ENCODE assay signal across 1 cellular context in the genomic region with DNA sequence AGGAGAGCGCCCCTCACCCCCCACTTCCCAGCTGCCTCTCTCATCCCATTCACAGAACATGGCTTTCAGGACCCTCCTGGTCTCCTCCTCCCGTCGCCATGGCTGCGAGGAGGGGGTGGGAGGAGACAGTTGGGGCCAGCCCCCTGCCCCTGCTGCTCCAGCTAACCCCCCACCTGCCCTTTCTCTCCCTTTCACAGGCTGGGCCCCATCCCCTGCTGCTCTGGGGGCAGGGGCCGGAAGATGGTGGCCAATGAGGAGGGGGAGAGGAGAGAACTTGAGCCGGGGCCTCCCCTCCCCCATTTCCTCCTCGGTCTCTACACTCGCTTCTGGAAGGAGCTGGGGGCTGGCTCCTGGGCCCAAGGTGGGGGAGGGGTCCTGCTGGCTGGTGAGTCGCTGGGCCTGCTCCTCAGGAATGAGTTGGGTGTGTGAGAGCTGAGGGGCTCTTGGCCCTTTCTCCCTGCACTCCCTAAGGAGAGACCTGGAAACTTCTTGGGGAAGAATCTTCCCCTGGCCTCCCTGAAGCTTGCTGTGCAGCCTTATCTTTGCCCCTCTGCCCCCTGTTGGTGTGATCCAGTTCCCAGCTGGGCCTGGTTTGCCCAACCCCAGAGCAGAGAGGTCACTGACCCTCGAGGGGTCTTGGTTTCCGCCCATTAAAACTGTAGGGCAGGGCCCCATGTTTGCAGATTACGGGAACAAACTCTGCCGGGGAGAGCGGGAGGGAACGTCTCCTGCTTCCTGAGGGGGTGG.
TF ChIP-seq lines count a peak whose summit lies in the region.

No MANE protein-coding gene starts in this region.

TF ChIP-seq in HepG2, 621 proteins besides CTCF, POLR2A, EP300 and RAD21 (continued from another document and continues in another):
- TF ChIP-seq ZNF761 (CRISPR knock-in tag; conservative IDR thresholded peaks at IDR 0.05), result 0 out of 2 replicates have a peak, but pooled peaks have one; percentile 51
- no peak for TF ChIP-seq THAP7 (CRISPR knock-in tag; IDR thresholded peaks at IDR 0.05)
- TF ChIP-seq POLR2AphosphoS5 (IDR thresholded peaks at IDR 0.05; ENCODE audit: low read depth, low read length), result 0 out of 2 replicates have a peak, but pooled peaks have one; percentile 27
- TF ChIP-seq KLF6 (CRISPR knock-in tag; IDR thresholded peaks at IDR 0.05), result no peak
- peak; percentile 76 for TF ChIP-seq ZFX (CRISPR knock-in tag; IDR thresholded peaks at IDR 0.05; ENCODE audit: low read depth)
- TF ChIP-seq, protein P1, sequence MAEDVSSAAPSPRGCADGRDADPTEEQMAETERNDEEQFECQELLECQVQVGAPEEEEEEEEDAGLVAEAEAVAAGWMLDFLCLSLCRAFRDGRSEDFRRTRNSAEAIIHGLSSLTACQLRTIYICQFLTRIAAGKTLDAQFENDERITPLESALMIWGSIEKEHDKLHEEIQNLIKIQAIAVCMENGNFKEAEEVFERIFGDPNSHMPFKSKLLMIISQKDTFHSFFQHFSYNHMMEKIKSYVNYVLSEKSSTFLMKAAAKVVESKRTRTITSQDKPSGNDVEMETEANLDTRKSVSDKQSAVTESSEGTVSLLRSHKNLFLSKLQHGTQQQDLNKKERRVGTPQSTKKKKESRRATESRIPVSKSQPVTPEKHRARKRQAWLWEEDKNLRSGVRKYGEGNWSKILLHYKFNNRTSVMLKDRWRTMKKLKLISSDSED (CRISPR knock-in tag; IDR thresholded peaks at IDR 0.05), result no peak
- TF ChIP-seq ZNF367 (CRISPR knock-in tag; IDR thresholded peaks at IDR 0.05; ENCODE audit: borderline replicate concordance), result no peak
- TF ChIP-seq MAFK (conservative IDR thresholded peaks at IDR 0.05 in 1 of 2, IDR thresholded peaks at IDR 0.05 in 1 of 2; ENCODE audit: low read length in 2 of 2), result no peak
- TF ChIP-seq SIN3B (IDR thresholded peaks at IDR 0.05; ENCODE audit: low read length), result no peak
- TF ChIP-seq, protein P2, sequence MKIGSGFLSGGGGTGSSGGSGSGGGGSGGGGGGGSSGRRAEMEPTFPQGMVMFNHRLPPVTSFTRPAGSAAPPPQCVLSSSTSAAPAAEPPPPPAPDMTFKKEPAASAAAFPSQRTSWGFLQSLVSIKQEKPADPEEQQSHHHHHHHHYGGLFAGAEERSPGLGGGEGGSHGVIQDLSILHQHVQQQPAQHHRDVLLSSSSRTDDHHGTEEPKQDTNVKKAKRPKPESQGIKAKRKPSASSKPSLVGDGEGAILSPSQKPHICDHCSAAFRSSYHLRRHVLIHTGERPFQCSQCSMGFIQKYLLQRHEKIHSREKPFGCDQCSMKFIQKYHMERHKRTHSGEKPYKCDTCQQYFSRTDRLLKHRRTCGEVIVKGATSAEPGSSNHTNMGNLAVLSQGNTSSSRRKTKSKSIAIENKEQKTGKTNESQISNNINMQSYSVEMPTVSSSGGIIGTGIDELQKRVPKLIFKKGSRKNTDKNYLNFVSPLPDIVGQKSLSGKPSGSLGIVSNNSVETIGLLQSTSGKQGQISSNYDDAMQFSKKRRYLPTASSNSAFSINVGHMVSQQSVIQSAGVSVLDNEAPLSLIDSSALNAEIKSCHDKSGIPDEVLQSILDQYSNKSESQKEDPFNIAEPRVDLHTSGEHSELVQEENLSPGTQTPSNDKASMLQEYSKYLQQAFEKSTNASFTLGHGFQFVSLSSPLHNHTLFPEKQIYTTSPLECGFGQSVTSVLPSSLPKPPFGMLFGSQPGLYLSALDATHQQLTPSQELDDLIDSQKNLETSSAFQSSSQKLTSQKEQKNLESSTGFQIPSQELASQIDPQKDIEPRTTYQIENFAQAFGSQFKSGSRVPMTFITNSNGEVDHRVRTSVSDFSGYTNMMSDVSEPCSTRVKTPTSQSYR (CRISPR knock-in tag; IDR thresholded peaks at IDR 0.05; ENCODE audit: borderline replicate concordance), result peak; percentile 75
- no peak for TF ChIP-seq RFX1 (IDR thresholded peaks at IDR 0.05)
- 0 out of 2 replicates have a peak, but pooled peaks have one; percentile 34 for TF ChIP-seq TFDP2 (CRISPR knock-in tag; IDR thresholded peaks at IDR 0.05)
- TF ChIP-seq ZNF768 (CRISPR knock-in tag; IDR thresholded peaks at IDR 0.05), result peak; percentile 17; the same call in 1 of the 2 replicates
- peak; percentile 28; the same call in 1 of the 2 replicates for TF ChIP-seq MYC (CRISPR knock-in tag; IDR thresholded peaks at IDR 0.05; ENCODE audit: borderline replicate concordance)
- TF ChIP-seq RFXAP (CRISPR knock-in tag; IDR thresholded peaks at IDR 0.05; ENCODE audit: borderline replicate concordance), result no peak
- peak; percentile 86; the same call in 1 of the 2 replicates for TF ChIP-seq TFAP4 (IDR thresholded peaks at IDR 0.05; ENCODE audit: borderline replicate concordance, low read depth)
- peak; percentile 52; the same call in 1 of the 2 replicates for TF ChIP-seq SAP130 (CRISPR knock-in tag; IDR thresholded peaks at IDR 0.05; ENCODE audit: low read depth)
- no peak for TF ChIP-seq ATRX (CRISPR knock-in tag; IDR thresholded peaks at IDR 0.05; ENCODE audit: borderline replicate concordance)
- no peak; the same call in 1 of the 2 replicates for TF ChIP-seq ZNF331 (CRISPR knock-in tag; IDR thresholded peaks at IDR 0.05)
- TF ChIP-seq HDAC2 (CRISPR knock-in tag; IDR thresholded peaks at IDR 0.05), result peak; percentile 33
- TF ChIP-seq, protein P3, sequence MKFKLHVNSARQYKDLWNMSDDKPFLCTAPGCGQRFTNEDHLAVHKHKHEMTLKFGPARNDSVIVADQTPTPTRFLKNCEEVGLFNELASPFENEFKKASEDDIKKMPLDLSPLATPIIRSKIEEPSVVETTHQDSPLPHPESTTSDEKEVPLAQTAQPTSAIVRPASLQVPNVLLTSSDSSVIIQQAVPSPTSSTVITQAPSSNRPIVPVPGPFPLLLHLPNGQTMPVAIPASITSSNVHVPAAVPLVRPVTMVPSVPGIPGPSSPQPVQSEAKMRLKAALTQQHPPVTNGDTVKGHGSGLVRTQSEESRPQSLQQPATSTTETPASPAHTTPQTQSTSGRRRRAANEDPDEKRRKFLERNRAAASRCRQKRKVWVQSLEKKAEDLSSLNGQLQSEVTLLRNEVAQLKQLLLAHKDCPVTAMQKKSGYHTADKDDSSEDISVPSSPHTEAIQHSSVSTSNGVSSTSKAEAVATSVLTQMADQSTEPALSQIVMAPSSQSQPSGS (CRISPR knock-in tag; IDR thresholded peaks at IDR 0.05), result 0 out of 2 replicates have a peak, but pooled peaks have one; percentile 20
- TF ChIP-seq MEF2D (CRISPR knock-in tag; IDR thresholded peaks at IDR 0.05), result peak; percentile 25; the same call in 1 of the 2 replicates
- TF ChIP-seq ZKSCAN8 (CRISPR knock-in tag; IDR thresholded peaks at IDR 0.05; ENCODE audit: borderline replicate concordance), result 0 out of 2 replicates have a peak, but pooled peaks have one; percentile 50
- peak; percentile 50 for TF ChIP-seq YY1 (IDR thresholded peaks at IDR 0.05; ENCODE audit: insufficient read depth, insufficient replicate concordance, low read depth, low read length)
- no peak for TF ChIP-seq CREB3 (CRISPR knock-in tag; IDR thresholded peaks at IDR 0.05)
- no peak for TF ChIP-seq MAF1 (CRISPR knock-in tag; IDR thresholded peaks at IDR 0.05; ENCODE audit: borderline replicate concordance)
- TF ChIP-seq DPF2 (CRISPR knock-in tag; IDR thresholded peaks at IDR 0.05; ENCODE audit: borderline replicate concordance, low read depth), result 0 out of 2 replicates have a peak, but pooled peaks have one; percentile 0
- TF ChIP-seq NR2F1 (CRISPR knock-in tag; IDR thresholded peaks at IDR 0.05), result peak; percentile 40 to 79; a peak in 3 of 4 replicates
- peak; percentile 57; the same call in 1 of the 2 replicates for TF ChIP-seq HIVEP1 (CRISPR knock-in tag; IDR thresholded peaks at IDR 0.05)
- TF ChIP-seq TFDP1 (CRISPR knock-in tag; IDR thresholded peaks at IDR 0.05; ENCODE audit: borderline replicate concordance), result peak; percentile 16; the same call in 1 of the 2 replicates
- TF ChIP-seq HOXA9 (CRISPR knock-in tag; IDR thresholded peaks at IDR 0.05; ENCODE audit: borderline replicate concordance), result no peak
- TF ChIP-seq MXD4 (CRISPR knock-in tag; IDR thresholded peaks at IDR 0.05), result peak; percentile 19; the same call in 1 of the 2 replicates
- TF ChIP-seq POLR2G (IDR thresholded peaks at IDR 0.05; ENCODE audit: low read depth, low read length), result no peak
- TF ChIP-seq ZNF512B (CRISPR knock-in tag; IDR thresholded peaks at IDR 0.05; ENCODE audit: borderline replicate concordance), result peak; percentile 26; the same call in 1 of the 2 replicates
- TF ChIP-seq PCBP1 (IDR thresholded peaks at IDR 0.05; ENCODE audit: borderline replicate concordance, low read depth, low read length), result no peak
